ENCODE assay signal across 9 cellular contexts in genomic region chr12:1911598-1912575, GRCh38. TPM values are rescaled to one million over a fixed set of nuclear protein-coding genes. Genes with fewer than 3 reads are reported as not detected.
DNase-seq lines count a peak whose midpoint lies in the region; ATAC-seq and TF ChIP-seq lines count a peak whose summit lies in the region.
"Had no signal": no experiment of that assay in that cellular context is flagged by ENCODE, and none has a peak within 500 bp of the region (broad histone marks: within the 10 kb centered on the region; RNA-seq: fewer than 3 reads in every experiment).

No MANE protein-coding gene starts in this region.

- H3K9me3 Mint-ChIP-seq in activated T-helper 17 cell treated with anti-CD3 and anti-CD28 coated beads, Interleukin-2, amount 50 U/mL, for 72 hours, result peaks cover under 1% of the 10 kb centered on the region

- peaks cover 16% of the 10 kb centered on the region for H3K4me1 Mint-ChIP-seq in activated T-helper 17 cell treated with anti-CD3 and anti-CD28 coated beads, Interleukin-2, amount 50 U/mL, for 72 hours

- H3K4me1 ChIP-seq in BLaER1 treated with 17β-estradiol and CSF1 and Interleukin-3, amounts not matched to agents 10 nM and 100 nM, result peaks cover 34 to 60% (median 58%) of the 10 kb centered on the region in 10 experiments

- peak overlapping the region in 6 of 11 experiments; percentile 10 to 97 (median 33); a peak in 8 of 22 replicates for H3K4me2 ChIP-seq in BLaER1 treated with 17β-estradiol and CSF1 and Interleukin-3, amounts not matched to agents 10 nM and 100 nM

- peak overlapping the region in 2 of 11 experiments; percentile 10 to 15; a peak in 2 of 22 replicates for H3K27ac ChIP-seq in BLaER1 treated with 17β-estradiol and CSF1 and Interleukin-3, amounts not matched to agents 10 nM and 100 nM

- no peak overlapping the region for H3K4me3 ChIP-seq in BLaER1 treated with 17β-estradiol and CSF1 and Interleukin-3, amounts not matched to agents 10 nM and 100 nM

- no peaks in the 10 kb centered on the region for H4K20me1 ChIP-seq in BLaER1 treated with 17β-estradiol and CSF1 and Interleukin-3, amounts not matched to agents 10 nM and 100 nM

- peak; percentile 12 for DNase-seq in GM10266 (ENCODE audit: extremely low spot score)
- peak; percentile 68 for DNase-seq in NCI-H345 treated with DMSO at 0.1 percent for 48 hours (lab: John Stamatoyannopoulos, UW; ENCODE audit: unreplicated experiment)
- peak; percentile 96 for DNase-seq in myocyte (ENCODE audit: low read depth)
- DNase-seq in GM19240 (ENCODE audit: insufficient read length, low spot score), result no peak
- no peak for DNase-seq in inferior parietal cortex (ENCODE audit: extremely low spot score)
- DNase-seq: Calu3 had no signal

- H3K36me3 ChIP-seq in BLaER1 treated with 17β-estradiol and CSF1 and Interleukin-3, amounts not matched to agents 10 nM and 100 nM, result peaks cover 0 to 17% (median 0%) of the 10 kb centered on the region in 11 experiments; a peak in 6 of 22 replicates

- no peaks in the 10 kb centered on the region for H3K36me3 Mint-ChIP-seq in activated T-helper 17 cell treated with anti-CD3 and anti-CD28 coated beads, Interleukin-2, amount 50 U/mL, for 72 hours (ENCODE audit: low read depth)

- H3K9me3 ChIP-seq in BLaER1 treated with 17β-estradiol and CSF1 and Interleukin-3, amounts not matched to agents 10 nM and 100 nM (replicated peaks in 1 of 11), result peaks cover 12 to 25% (median 15%) of the 10 kb centered on the region in 11 experiments; a peak in 21 of 22 replicates

- H3K9ac ChIP-seq in BLaER1 treated with 17β-estradiol and CSF1 and Interleukin-3, amounts not matched to agents 10 nM and 100 nM, result peak overlapping the region in 1 of 11 experiments; percentile 26; a peak in 2 of 22 replicates

- no peak overlapping the region for H3K4me3 Mint-ChIP-seq in activated T-helper 17 cell treated with anti-CD3 and anti-CD28 coated beads, Interleukin-2, amount 50 U/mL, for 72 hours

- 0 out of 22 replicates have a peak, but pooled peaks cover 0 to 4% (median 0%) of the 10 kb centered on the region in 11 experiments for H3K27me3 ChIP-seq in BLaER1 treated with 17β-estradiol and CSF1 and Interleukin-3, amounts not matched to agents 10 nM and 100 nM

- no peak for ATAC-seq in activated T-helper 17 cell treated with anti-CD3 and anti-CD28 coated beads, Interleukin-2, amount 50 U/mL, for 72 hours (replicated peaks)
- no peak for ATAC-seq in GM18873 (IDR thresholded peaks at IDR 0.05; ENCODE audit: low FRiP score, unreplicated experiment)

- peaks cover 6% of the 10 kb centered on the region for H3K27me3 Mint-ChIP-seq in activated T-helper 17 cell treated with anti-CD3 and anti-CD28 coated beads, Interleukin-2, amount 50 U/mL, for 72 hours

- no peak overlapping the region for H3K27ac Mint-ChIP-seq in activated T-helper 17 cell treated with anti-CD3 and anti-CD28 coated beads, Interleukin-2, amount 50 U/mL, for 72 hours

- TF ChIP-seq CTCF in GM10266 (IDR thresholded peaks at IDR 0.05; ENCODE audit: control insufficient read depth, insufficient read depth, low read depth, missing control alignments), result no peak

RNA-seq across cellular contexts. Expression of gene CACNA2D4, which starts 6.6 kb away (rescaled TPM):
- 0.03 and 0.73 TPM in 2 replicates for total RNA-seq in myocyte
- 0.11 TPM for polyA plus RNA-seq in myocyte (2012)
- total RNA-seq in activated T-helper 17 cell treated with anti-CD3 and anti-CD28 coated beads, Interleukin-2, amount 50 U/mL, for 72 hours, result 10 to 100 TPM; 13.7 to 23.0 TPM

Comparison
In these comparisons a context has a peak if more than half of its experiments do, and no peak if none do; other contexts are left out.
1. DNase-seq: peak in GM10266 (single experiment), NCI-H345 treated with DMSO at 0.1 percent for 48 hours (single experiment) and myocyte (single experiment); none in GM19240 (single experiment) and inferior parietal cortex (single experiment).